ENCODE assay signal across 22 cellular contexts in genomic region chr10:98357208-98357836, GRCh38. TPM values are rescaled to one million over a fixed set of nuclear protein-coding genes. Genes with fewer than 3 reads are reported as not detected.
DNase-seq lines count a peak whose midpoint lies in the region; ATAC-seq and TF ChIP-seq lines count a peak whose summit lies in the region.
"Had no signal": no experiment of that assay in that cellular context is flagged by ENCODE, and none has a peak within 500 bp of the region (broad histone marks: within the 10 kb centered on the region; RNA-seq: fewer than 3 reads in every experiment).

No MANE protein-coding gene starts in this region.

- TF ChIP-seq CTCF in AG09309 (IDR thresholded peaks at IDR 0.05; ENCODE audit: control insufficient read depth, insufficient read depth, low read depth, low read length, missing control alignments) (no peak), IMR-90 (conservative IDR thresholded peaks at IDR 0.05; ENCODE audit: low read depth, low read length) (no peak), fibroblast of villous mesenchyme (IDR thresholded peaks at IDR 0.05; ENCODE audit: insufficient read depth, low read depth, low read length) (no peak)

- H3K4ac ChIP-seq in IMR-90 (ENCODE audit: low read depth, low read length): peak overlapping the region; percentile 45; the same call in 1 of the 2 replicates

- in situ Hi-C loops in IMR-90 (cut with MboI; ENCODE audit: low sequenced_read_pairs): no loop called here

- BruUV-seq in IMR-90 (replicated peaks; lab: Mats Ljungman, UMichigan): no TSS peak

- dilution Hi-C loops in IMR-90 (cut with HindIII; ENCODE audit: low sequenced_read_pairs, unreplicated experiment): no loop called here

- no peak overlapping the region for H2BK20ac ChIP-seq in IMR-90 (ENCODE audit: low read depth, low read length)

- no peaks in the 10 kb centered on the region for H3K79me1 ChIP-seq in IMR-90 (ENCODE audit: low read depth in 1 of 2, low read length in 2 of 2)

- CTCF ChIA-PET in IMR-90 (lab: Yijun Ruan, JAX): no interaction called here

- TF ChIP-seq RAD21 in IMR-90 (IDR thresholded peaks at IDR 0.05; ENCODE audit: low read length): no peak

- H3K36me3 ChIP-seq in IMR-90 (ENCODE audit: control insufficient read depth, insufficient read depth, low read length): no peaks in the 10 kb centered on the region
- H3K36me3 ChIP-seq: cardiac muscle cell, gastroesophageal sphincter, tibial artery had no signal

- no peak overlapping the region for H4K8ac ChIP-seq in IMR-90 (ENCODE audit: low read depth in 2 of 2, low read length in 2 of 2)

- H2BK15ac ChIP-seq in IMR-90 (ENCODE audit: low read depth, low read length): no peak overlapping the region

- H3K56ac ChIP-seq in IMR-90 (ENCODE audit: extremely low read depth, insufficient read depth, low read length): no peak overlapping the region

- H3K9me1 ChIP-seq in IMR-90 (ENCODE audit: insufficient read depth, low read length): no peaks in the 10 kb centered on the region; the same call in none of the 2 replicates

- H2AK5ac ChIP-seq in IMR-90 (ENCODE audit: low read depth, low read length): no peak overlapping the region

- no peak overlapping the region for H2BK5ac ChIP-seq in IMR-90 (ENCODE audit: low read depth, low read length, poor library complexity, severe bottlenecking)

- TF ChIP-seq POLR2A in IMR-90 (IDR thresholded peaks at IDR 0.05; ENCODE audit: low read depth, low read length): no peak

- H3K27ac ChIP-seq in IMR-90 (ENCODE audit: insufficient read depth, low read length): peak overlapping the region; percentile 33; the same call in 1 of the 2 replicates
- H3K27ac ChIP-seq: cardiac muscle cell, gastroesophageal sphincter, tibial artery had no signal

- no peak overlapping the region; the same call in 1 of the 2 replicates for H3K4me2 ChIP-seq in IMR-90 (ENCODE audit: low read depth, low read length)

- DNase-seq in AG09309 (ENCODE audit: low read depth) (peak; percentile 94), IMR-90 (peak; percentile 90), NCI-H69 (lab: John Stamatoyannopoulos, UW) (peak; percentile 45), fibroblast of villous mesenchyme (ENCODE audit: low read depth) (peak; percentile 89), GOT3 (lab: John Stamatoyannopoulos, UW) (no peak)
- no peak for DNase-seq in activated CD4-positive, alpha-beta T cell treated with anti-CD3 and anti-CD28 coated beads for 48 hours
- DNase-seq: activated CD4-positive, alpha-beta T cell treated with anti-CD3 and anti-CD28 coated beads for 36 hours; activated naive CD4-positive, alpha-beta T cell treated with anti-CD3 and anti-CD28 coated beads, Interleukin-2, amount 10 ng/mL, durations not matched to agents 7 days and 5 days; DMS 273 treated with DMSO at 0.1 percent for 48 hours; effector memory CD4-positive, alpha-beta T cell; H9; NCI-H146; nephron progenitor cell; Right ventricle myocardium superior; stimulated activated CD4-positive, alpha-beta T cell treated with anti-CD3 and anti-CD28 coated beads, Interleukin-4, amount 100 ng/mL, for 1 hour; T-helper 9 cell; tibial artery had no signal

- no peaks in the 10 kb centered on the region for H3K27me3 ChIP-seq in IMR-90 (ENCODE audit: control insufficient read depth, insufficient read depth, low read length)
- H3K27me3 ChIP-seq: cardiac muscle cell had no signal

- H4K5ac ChIP-seq in IMR-90 (ENCODE audit: low read depth, low read length): peak overlapping the region; percentile 14; the same call in 1 of the 2 replicates

- no peaks in the 10 kb centered on the region for H3K9me3 ChIP-seq in IMR-90 (ENCODE audit: control insufficient read depth, insufficient read depth, low read length)
- H3K9me3 ChIP-seq: gastroesophageal sphincter, tibial artery had no signal

- H3K23ac ChIP-seq in IMR-90 (ENCODE audit: low read depth, low read length): no peak overlapping the region

- H3K4me3 ChIP-seq in AG09309 (ENCODE audit: control insufficient read depth, low read depth, low read length): no peak overlapping the region
- no peak overlapping the region for H3K4me3 ChIP-seq in IMR-90 (ENCODE audit: insufficient read depth, low read depth, low read length)
- H3K4me3 ChIP-seq in fibroblast of villous mesenchyme (ENCODE audit: low read depth, low read length): no peak overlapping the region
- H3K4me3 ChIP-seq: cardiac muscle cell, gastroesophageal sphincter, lung, tibial artery had no signal

- no peak overlapping the region for H4K91ac ChIP-seq in IMR-90 (ENCODE audit: insufficient read depth, low read depth, low read length)

- intact Hi-C loops in IMR-90 (cut with micrococcal nuclease): no loop called here

- no peak overlapping the region for H2BK120ac ChIP-seq in IMR-90 (ENCODE audit: low read depth, low read length)

- peak overlapping the region; percentile 73 for H2AFZ ChIP-seq in IMR-90 (replicated peaks; ENCODE audit: low read length, poor library complexity)

- H3K4me1 ChIP-seq in IMR-90 (ENCODE audit: control insufficient read depth, insufficient read depth, low read length): peaks cover 10% of the 10 kb centered on the region

- no peak overlapping the region for H3K9ac ChIP-seq in IMR-90 (ENCODE audit: low read depth, low read length)

- no peak overlapping the region for H3K14ac ChIP-seq in IMR-90 (replicated peaks; ENCODE audit: low read depth, low read length)

- ATAC-seq in IMR-90 (ENCODE audit: low read depth) (peak; percentile 12; the same call in 1 of the 2 replicates), HG03159 (IDR thresholded peaks at IDR 0.05; ENCODE audit: unreplicated experiment) (no peak), GM18861 (IDR thresholded peaks at IDR 0.05; ENCODE audit: unreplicated experiment) (no peak)
- ATAC-seq: activated CD4-positive, alpha-beta T cell treated with anti-CD3 and anti-CD28 coated beads for 36 hours; gastroesophageal sphincter had no signal

- WGBS in IMR-90 (ENCODE audit: extremely low coverage in 2 of 2, insufficient read length in 1 of 2), 2 experiments: 63% methylated on average over 3 of the region's 5 CpGs; no CpG with 5 or more reads in 1 of the 2 experiments

- H2AK9ac ChIP-seq in IMR-90 (replicated peaks; ENCODE audit: low read depth, low read length, poor library complexity): peak overlapping the region; percentile 18

- H3K18ac ChIP-seq in IMR-90 (ENCODE audit: low read depth, low read length): peak overlapping the region; percentile 8; the same call in 1 of the 2 replicates

- POLR2A ChIA-PET in IMR-90 (lab: Charles Lee; ENCODE audit: unreplicated experiment): no interaction called here

- no peaks in the 10 kb centered on the region for H4K20me1 ChIP-seq in IMR-90 (ENCODE audit: insufficient read depth, low read length)

TF ChIP-seq in IMR-90, 13 proteins besides CTCF, POLR2A, EP300 and RAD21:
- TF ChIP-seq CEBPB (IDR thresholded peaks at IDR 0.05; ENCODE audit: low read depth, low read length) (peak; percentile 44; the same call in 1 of the 2 replicates), MAZ (IDR thresholded peaks at IDR 0.05; ENCODE audit: borderline replicate concordance, low read depth, low read length) (no peak), BHLHE40 (IDR thresholded peaks at IDR 0.05; ENCODE audit: low read depth, low read length) (no peak)

RNA-seq across cellular contexts. Expression of gene PYROXD2, which starts 57.7 kb away (rescaled TPM):
- total RNA-seq in IMR-90 (2012; rRNA removed) (5.8 and 6.5 TPM in 2 replicates), fibroblast of villous mesenchyme (9.0 and 10.8 TPM in 2 replicates)
- polyA plus RNA-seq in IMR-90 (2012; rRNA removed): 16.3 and 16.4 TPM in 2 replicates
- polyA plus RNA-seq in IMR-90 (2012; cell fraction: cytosol; rRNA removed): 11.1 and 18.4 TPM in 2 replicates
- 78.4 and 95.1 TPM in 2 replicates for polyA plus RNA-seq in IMR-90 (2012; cell fraction: nucleus; rRNA removed; ENCODE audit: low replicate concordance)

Comparison
In these comparisons a context has a peak if more than half of its experiments do, and no peak if none do; other contexts are left out.
1. DNase-seq: peak in AG09309 (single experiment), IMR-90 (single experiment), NCI-H69 (single experiment) and fibroblast of villous mesenchyme (single experiment); none in activated CD4-positive, alpha-beta T cell treated with anti-CD3 and anti-CD28 coated beads for 48 hours (single experiment) and GOT3 (single experiment).